22 cellular contexts compared by ENCODE assay signal in the genomic region with DNA sequence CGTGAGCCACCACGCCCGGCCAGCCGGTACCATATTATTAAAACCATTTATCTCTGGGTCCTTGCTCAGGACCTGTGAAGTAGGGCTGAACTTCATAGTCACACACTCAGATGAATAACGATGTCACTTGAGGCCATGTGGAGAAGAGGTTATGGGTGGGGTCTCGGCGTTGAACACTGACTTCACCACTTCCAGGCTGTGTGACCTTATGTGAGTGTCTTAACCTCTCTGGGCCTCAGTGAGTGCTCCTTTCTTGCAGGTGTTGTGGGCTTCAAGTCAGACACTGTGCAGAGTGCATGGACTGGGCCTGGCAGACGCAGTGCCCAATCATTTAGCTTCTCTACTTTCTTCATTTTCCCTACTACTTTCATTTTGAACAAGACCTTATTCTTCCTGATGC.
DNase-seq lines count a peak whose midpoint lies in the region; ATAC-seq, FAIRE-seq and TF ChIP-seq lines count a peak whose summit lies in the region.
"Had no signal": no experiment of that assay in that cellular context is flagged by ENCODE, and none has a peak within 500 bp of the region (broad histone marks: within the 10 kb centered on the region; RNA-seq: fewer than 3 reads in every experiment).

No MANE protein-coding gene starts in this region.

- H3K27ac ChIP-seq in H1 (ENCODE audit: low read depth, low read length) = no peak overlapping the region
- H3K27ac ChIP-seq in spleen = no peak overlapping the region
- H3K27ac ChIP-seq: HL-60 had no signal

- H2AFZ ChIP-seq in H1 (ENCODE audit: low read length) = no peak overlapping the region

- H3K9me3 ChIP-seq in H1 (ENCODE audit: insufficient read depth in 2 of 2, low read depth in 1 of 2, low read length in 1 of 2) (no peaks in the 10 kb centered on the region; a peak in 1 of 4 replicates), spleen (no peaks in the 10 kb centered on the region)
- H3K9me3 ChIP-seq: BE2C had no signal

- H2BK15ac ChIP-seq in H1 (ENCODE audit: low read length) = no peak overlapping the region

- no peak overlapping the region for H2BK12ac ChIP-seq in H1 (ENCODE audit: low read depth, low read length)

- H3K4ac ChIP-seq in H1 (replicated peaks; ENCODE audit: insufficient read length, low read depth, low read length) = no peak overlapping the region

- 81% methylated on average over 8 of the region's 8 CpGs; no CpG with 5 or more reads in 1 of the 2 experiments for WGBS in H1 (ENCODE audit: extremely low coverage in 1 of 2, insufficient coverage in 1 of 2, insufficient read length in 1 of 2, insufficient replicate concordance in 2 of 2, low coverage in 1 of 2, low lambda C conversion rate in 2 of 2, missing lambda C conversion rate in 1 of 2), 2 experiments
- 79 to 93% (median 88%) methylated on average over 7 to 8 of the region's 8 CpGs for WGBS in spleen, 5 donors

- H3K4me2 ChIP-seq in H1 (ENCODE audit: insufficient read depth in 1 of 2, low read depth in 2 of 2, low read length in 2 of 2) = no peak overlapping the region

- no peak overlapping the region for H3K14ac ChIP-seq in H1 (ENCODE audit: insufficient read length)

- peaks cover 44% of the 10 kb centered on the region for H3K27me3 Mint-ChIP-seq in HFFc6 (ENCODE audit: insufficient read depth)

- H4K8ac ChIP-seq in H1 (ENCODE audit: extremely low read depth, insufficient read depth, low read length) = no peak overlapping the region

- no peak for ATAC-seq in left ventricle myocardium superior
- no peak for ATAC-seq in Right ventricle myocardium inferior
- ATAC-seq: GM12878 had no signal

- no peaks in the 10 kb centered on the region for H3K36me3 Mint-ChIP-seq in HFFc6 (ENCODE audit: low read depth)
- H3K36me3 Mint-ChIP-seq: CD4-positive, CD25-positive, alpha-beta regulatory T cell; CD8-positive, alpha-beta memory T cell had no signal

- CTCF ChIA-PET in H1 (lab: Charles Lee; ENCODE audit: partially characterized antibody) = no interaction called here

- peak overlapping the region; percentile 5; the same call in 1 of the 2 replicates for H3K4me3 Mint-ChIP-seq in HFFc6
- H3K4me3 Mint-ChIP-seq: CD4-positive, CD25-positive, alpha-beta regulatory T cell; CD8-positive, alpha-beta memory T cell; H9 had no signal

- FAIRE-seq in H1 (lab: Jason Lieb, UNC) = no peak
- FAIRE-seq: GM12878 had no signal

- H3K4me1 ChIP-seq in H1 (replicated peaks in 1 of 4; ENCODE audit: control insufficient read depth in 3 of 4, insufficient read depth in 4 of 4, low read length in 3 of 4) (peaks cover 0 to 3% (median 0%) of the 10 kb centered on the region in 4 experiments; a peak in 2 of 7 replicates), spleen (no peaks in the 10 kb centered on the region)
- H3K4me1 ChIP-seq: BE2C had no signal

- intact Hi-C loops in left ventricle myocardium superior (cut with micrococcal nuclease) (no loop called here), Right ventricle myocardium inferior (cut with DNase I) (no loop called here), spleen (cut with DNase I; ENCODE audit: low total_unique reads) (no loop called here)

- H3K4me3 ChIP-seq in H1 (ENCODE audit: extremely low read depth in 1 of 4, insufficient read depth in 2 of 4, low read depth in 3 of 4, low read length in 4 of 4) (no peak overlapping the region), spleen (no peak overlapping the region)
- H3K4me3 ChIP-seq: GM12878 had no signal

- peaks cover 4% of the 10 kb centered on the region; the same call in 1 of the 2 replicates for H3K23me2 ChIP-seq in H1 (ENCODE audit: low read depth, low read length)

- no peak for TF ChIP-seq EP300 in H1 (IDR thresholded peaks at IDR 0.05; ENCODE audit: borderline replicate concordance in 1 of 2, low read depth in 2 of 2, low read length in 2 of 2)

- H2BK20ac ChIP-seq in H1 (ENCODE audit: low read length) = no peak overlapping the region

- H4K91ac ChIP-seq in H1 (replicated peaks; ENCODE audit: insufficient read length, low read length) = no peak overlapping the region

- H3K27ac Mint-ChIP-seq in HFFc6 = no peak overlapping the region
- H3K27ac Mint-ChIP-seq: CD4-positive, CD25-positive, alpha-beta regulatory T cell; CD8-positive, alpha-beta memory T cell; H9 had no signal

- H3K27me3 ChIP-seq in H1 (replicated peaks in 1 of 4; ENCODE audit: control insufficient read depth in 3 of 4, extremely low read depth in 1 of 4, insufficient read depth in 3 of 4, low read length in 3 of 4) = no peaks in the 10 kb centered on the region
- peaks cover 0 to 4% (median 0%) of the 10 kb centered on the region in 7 donors for H3K27me3 ChIP-seq in spleen (replicated peaks in 1 of 7)
- H3K27me3 ChIP-seq: BE2C had no signal

- no peak overlapping the region for H3K9ac ChIP-seq in H1 (replicated peaks in 1 of 4; ENCODE audit: extremely low read depth in 1 of 4, low read depth in 3 of 4, low read length in 3 of 4)

- no peaks in the 10 kb centered on the region for H3K36me3 ChIP-seq in H1 (ENCODE audit: control insufficient read depth in 2 of 4, insufficient read depth in 4 of 4, low read length in 3 of 4)
- no peaks in the 10 kb centered on the region for H3K36me3 ChIP-seq in spleen
- H3K36me3 ChIP-seq: BE2C had no signal

- DNase-seq in left ventricle myocardium superior (peak; percentile 3), Right ventricle myocardium inferior (ENCODE audit: missing footprints) (no peak), HFFc6 (no peak), H1 (ENCODE audit: low read depth in 1 of 2, low spot score in 2 of 2) (no peak), spleen (peak; percentile 36)
- DNase-seq in activated CD4-positive, alpha-beta T cell treated with anti-CD3 and anti-CD28 coated beads, Interleukin-2, amount 50 U/mL, for 48 hours = no peak
- DNase-seq in central memory CD4-positive, alpha-beta T cell = no peak
- DNase-seq: ACHN; BE2C; C1 segment of cervical spinal cord; CD4-positive, CD25-positive, alpha-beta regulatory T cell; CD8-positive, alpha-beta memory T cell; COR-L47; DMS 273 treated with DMSO at 0.1 percent for 48 hours; DMS53; DND-41; EL; GOT3; H9; IMR-90 had no signal

- H2BK5ac ChIP-seq in H1 (ENCODE audit: low read depth, low read length) = no peak overlapping the region

- no peaks in the 10 kb centered on the region for H3K79me2 ChIP-seq in H1 (ENCODE audit: control insufficient read depth in 1 of 2, insufficient read depth in 2 of 2, low read length in 2 of 2)

- no peak for TF ChIP-seq RAD21 in H1 (IDR thresholded peaks at IDR 0.05 in 1 of 2, conservative IDR thresholded peaks at IDR 0.05 in 1 of 2; ENCODE audit: low read depth in 2 of 2, low read length in 2 of 2)

- no peak for TF ChIP-seq CTCF in HFFc6 (IDR thresholded peaks at IDR 0.05)
- TF ChIP-seq CTCF in H1 (IDR thresholded peaks at IDR 0.05; ENCODE audit: control extremely low read depth in 1 of 3, insufficient read depth in 1 of 3, low read depth in 1 of 3, low read length in 3 of 3) = no peak
- TF ChIP-seq CTCF in spleen (IDR thresholded peaks at IDR 0.05 in 8 of 11, conservative IDR thresholded peaks at IDR 0.05 in 3 of 11) = no peak

- H3K79me1 ChIP-seq in H1 (ENCODE audit: low read depth, low read length) = no peaks in the 10 kb centered on the region

- no peak overlapping the region for H2BK120ac ChIP-seq in H1 (replicated peaks; ENCODE audit: low read depth, low read length)

- peaks cover 0 to 6% of the 10 kb centered on the region in 2 experiments for H4K20me1 ChIP-seq in H1 (replicated peaks in 1 of 2; ENCODE audit: control insufficient read depth in 1 of 2, insufficient read depth in 2 of 2, low read length in 2 of 2)

- no peak overlapping the region for H3K23ac ChIP-seq in H1 (ENCODE audit: insufficient read length)

- H3K4me1 Mint-ChIP-seq in HFFc6 (ENCODE audit: low read depth) = no peaks in the 10 kb centered on the region
- H3K4me1 Mint-ChIP-seq: CD4-positive, CD25-positive, alpha-beta regulatory T cell had no signal

- H3K18ac ChIP-seq in H1 (ENCODE audit: extremely low read depth, low read length) = no peak overlapping the region

- no peak overlapping the region for H3K56ac ChIP-seq in H1 (replicated peaks; ENCODE audit: insufficient read length, low read depth, low read length)

- TF ChIP-seq POLR2A in H1 (IDR thresholded peaks at IDR 0.05; ENCODE audit: control extremely low read depth in 1 of 2, low read depth in 2 of 2, low read length in 2 of 2) = no peak
- no peak for TF ChIP-seq POLR2A in spleen (IDR thresholded peaks at IDR 0.05)

- H3K9me3 Mint-ChIP-seq in HFFc6 = no peaks in the 10 kb centered on the region
- H3K9me3 Mint-ChIP-seq: CD8-positive, alpha-beta memory T cell had no signal

- H2AK5ac ChIP-seq in H1 (ENCODE audit: low read depth, low read length) = no peak overlapping the region

- POLR2A ChIA-PET in H1 (lab: Charles Lee; ENCODE audit: partially characterized antibody) = no interaction called here

- H4K5ac ChIP-seq in H1 (ENCODE audit: insufficient read length, low read depth, low read length) = no peak overlapping the region

TF ChIP-seq in H1, 55 proteins besides CTCF, POLR2A, EP300 and RAD21:
- TF ChIP-seq SIN3A (conservative IDR thresholded peaks at IDR 0.05 in 1 of 2, IDR thresholded peaks at IDR 0.05 in 1 of 2; ENCODE audit: low read depth in 1 of 2, low read length in 2 of 2) = no peak
- 0 out of 2 replicates have a peak, but pooled peaks have one; percentile 47 for TF ChIP-seq KDM1A (IDR thresholded peaks at IDR 0.05; ENCODE audit: borderline replicate concordance, low read length)
TF ChIP-seq in H1: peak in this region for 1.

Comparison
In these comparisons a context has a peak if more than half of its experiments do, and no peak if none do; other contexts are left out.
1. DNase-seq: peak in left ventricle myocardium superior (single experiment) and spleen (single experiment); none in Right ventricle myocardium inferior (single experiment), HFFc6 (single experiment), H1 (0 of 2), activated CD4-positive, alpha-beta T cell treated with anti-CD3 and anti-CD28 coated beads, Interleukin-2, amount 50 U/mL, for 48 hours (0 of 2) and central memory CD4-positive, alpha-beta T cell (single experiment).